ENCODE assay signal across 1 cellular context in the genomic region with DNA sequence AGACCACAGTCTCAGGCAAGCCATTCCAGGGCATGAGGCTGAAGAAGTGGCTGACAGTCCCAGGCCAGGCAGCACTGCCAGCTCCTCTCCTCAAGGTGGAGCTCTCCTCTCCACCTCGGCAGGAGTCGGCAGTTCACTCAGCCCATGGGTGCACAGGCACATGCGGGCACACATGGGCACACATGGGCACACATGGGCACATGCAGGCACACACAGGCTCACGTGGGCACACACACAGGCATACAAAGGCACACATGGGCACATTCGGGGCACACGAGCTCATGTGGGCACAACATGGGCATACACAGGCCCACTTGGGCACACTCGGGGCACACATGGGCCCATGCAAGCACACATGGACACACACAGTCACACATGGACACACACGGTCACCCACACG.
A peak's percentile ranks its signal among the peaks of the same experiment; 100 is the strongest.
TF ChIP-seq lines count a peak whose summit lies in the region.

No MANE protein-coding gene starts in this region.

TF ChIP-seq in HepG2, 621 proteins besides CTCF, POLR2A, EP300 and RAD21 (continued from another document and continues in another):
- TF ChIP-seq, protein P1, sequence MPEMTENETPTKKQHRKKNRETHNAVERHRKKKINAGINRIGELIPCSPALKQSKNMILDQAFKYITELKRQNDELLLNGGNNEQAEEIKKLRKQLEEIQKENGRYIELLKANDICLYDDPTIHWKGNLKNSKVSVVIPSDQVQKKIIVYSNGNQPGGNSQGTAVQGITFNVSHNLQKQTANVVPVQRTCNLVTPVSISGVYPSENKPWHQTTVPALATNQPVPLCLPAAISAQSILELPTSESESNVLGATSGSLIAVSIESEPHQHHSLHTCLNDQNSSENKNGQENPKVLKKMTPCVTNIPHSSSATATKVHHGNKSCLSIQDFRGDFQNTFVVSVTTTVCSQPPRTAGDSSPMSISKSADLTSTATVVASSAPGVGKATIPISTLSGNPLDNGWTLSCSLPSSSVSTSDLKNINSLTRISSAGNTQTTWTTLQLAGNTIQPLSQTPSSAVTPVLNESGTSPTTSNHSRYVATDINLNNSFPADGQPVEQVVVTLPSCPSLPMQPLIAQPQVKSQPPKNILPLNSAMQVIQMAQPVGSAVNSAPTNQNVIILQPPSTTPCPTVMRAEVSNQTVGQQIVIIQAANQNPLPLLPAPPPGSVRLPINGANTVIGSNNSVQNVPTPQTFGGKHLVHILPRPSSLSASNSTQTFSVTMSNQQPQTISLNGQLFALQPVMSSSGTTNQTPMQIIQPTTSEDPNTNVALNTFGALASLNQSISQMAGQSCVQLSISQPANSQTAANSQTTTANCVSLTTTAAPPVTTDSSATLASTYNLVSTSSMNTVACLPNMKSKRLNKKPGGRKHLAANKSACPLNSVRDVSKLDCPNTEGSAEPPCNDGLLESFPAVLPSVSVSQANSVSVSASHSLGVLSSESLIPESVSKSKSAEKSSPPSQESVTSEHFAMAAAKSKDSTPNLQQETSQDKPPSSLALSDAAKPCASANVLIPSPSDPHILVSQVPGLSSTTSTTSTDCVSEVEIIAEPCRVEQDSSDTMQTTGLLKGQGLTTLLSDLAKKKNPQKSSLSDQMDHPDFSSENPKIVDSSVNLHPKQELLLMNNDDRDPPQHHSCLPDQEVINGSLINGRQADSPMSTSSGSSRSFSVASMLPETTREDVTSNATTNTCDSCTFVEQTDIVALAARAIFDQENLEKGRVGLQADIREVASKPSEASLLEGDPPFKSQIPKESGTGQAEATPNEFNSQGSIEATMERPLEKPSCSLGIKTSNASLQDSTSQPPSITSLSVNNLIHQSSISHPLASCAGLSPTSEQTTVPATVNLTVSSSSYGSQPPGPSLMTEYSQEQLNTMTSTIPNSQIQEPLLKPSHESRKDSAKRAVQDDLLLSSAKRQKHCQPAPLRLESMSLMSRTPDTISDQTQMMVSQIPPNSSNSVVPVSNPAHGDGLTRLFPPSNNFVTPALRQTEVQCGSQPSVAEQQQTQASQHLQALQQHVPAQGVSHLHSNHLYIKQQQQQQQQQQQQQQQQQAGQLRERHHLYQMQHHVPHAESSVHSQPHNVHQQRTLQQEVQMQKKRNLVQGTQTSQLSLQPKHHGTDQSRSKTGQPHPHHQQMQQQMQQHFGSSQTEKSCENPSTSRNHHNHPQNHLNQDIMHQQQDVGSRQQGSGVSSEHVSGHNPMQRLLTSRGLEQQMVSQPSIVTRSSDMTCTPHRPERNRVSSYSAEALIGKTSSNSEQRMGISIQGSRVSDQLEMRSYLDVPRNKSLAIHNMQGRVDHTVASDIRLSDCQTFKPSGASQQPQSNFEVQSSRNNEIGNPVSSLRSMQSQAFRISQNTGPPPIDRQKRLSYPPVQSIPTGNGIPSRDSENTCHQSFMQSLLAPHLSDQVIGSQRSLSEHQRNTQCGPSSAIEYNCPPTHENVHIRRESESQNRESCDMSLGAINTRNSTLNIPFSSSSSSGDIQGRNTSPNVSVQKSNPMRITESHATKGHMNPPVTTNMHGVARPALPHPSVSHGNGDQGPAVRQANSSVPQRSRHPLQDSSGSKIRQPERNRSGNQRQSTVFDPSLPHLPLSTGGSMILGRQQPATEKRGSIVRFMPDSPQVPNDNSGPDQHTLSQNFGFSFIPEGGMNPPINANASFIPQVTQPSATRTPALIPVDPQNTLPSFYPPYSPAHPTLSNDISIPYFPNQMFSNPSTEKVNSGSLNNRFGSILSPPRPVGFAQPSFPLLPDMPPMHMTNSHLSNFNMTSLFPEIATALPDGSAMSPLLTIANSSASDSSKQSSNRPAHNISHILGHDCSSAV (CRISPR knock-in tag; IDR thresholded peaks at IDR 0.05; ENCODE audit: borderline replicate concordance), result no peak
- TF ChIP-seq, protein P2, sequence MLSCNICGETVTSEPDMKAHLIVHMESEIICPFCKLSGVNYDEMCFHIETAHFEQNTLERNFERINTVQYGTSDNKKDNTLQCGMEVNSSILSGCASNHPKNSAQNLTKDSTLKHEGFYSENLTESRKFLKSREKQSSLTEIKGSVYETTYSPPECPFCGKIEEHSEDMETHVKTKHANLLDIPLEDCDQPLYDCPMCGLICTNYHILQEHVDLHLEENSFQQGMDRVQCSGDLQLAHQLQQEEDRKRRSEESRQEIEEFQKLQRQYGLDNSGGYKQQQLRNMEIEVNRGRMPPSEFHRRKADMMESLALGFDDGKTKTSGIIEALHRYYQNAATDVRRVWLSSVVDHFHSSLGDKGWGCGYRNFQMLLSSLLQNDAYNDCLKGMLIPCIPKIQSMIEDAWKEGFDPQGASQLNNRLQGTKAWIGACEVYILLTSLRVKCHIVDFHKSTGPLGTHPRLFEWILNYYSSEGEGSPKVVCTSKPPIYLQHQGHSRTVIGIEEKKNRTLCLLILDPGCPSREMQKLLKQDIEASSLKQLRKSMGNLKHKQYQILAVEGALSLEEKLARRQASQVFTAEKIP (CRISPR knock-in tag; IDR thresholded peaks at IDR 0.05; ENCODE audit: borderline replicate concordance), result no peak
- no peak for TF ChIP-seq AKAP8 (CRISPR knock-in tag; IDR thresholded peaks at IDR 0.05)
- no peak for TF ChIP-seq ZNF547 (CRISPR knock-in tag; IDR thresholded peaks at IDR 0.05)
- TF ChIP-seq HNRNPLL (IDR thresholded peaks at IDR 0.05; ENCODE audit: low read depth, low read length, poor library complexity, severe bottlenecking), result peak; percentile 25
- TF ChIP-seq ZNF207 (IDR thresholded peaks at IDR 0.05; ENCODE audit: borderline replicate concordance), result no peak
- TF ChIP-seq U2AF2 (IDR thresholded peaks at IDR 0.05; ENCODE audit: low read depth, low read length), result no peak
- TF ChIP-seq CHD2 (IDR thresholded peaks at IDR 0.05; ENCODE audit: low read depth, low read length), result no peak
- TF ChIP-seq ZFP82 (CRISPR knock-in tag; IDR thresholded peaks at IDR 0.05; ENCODE audit: borderline replicate concordance), result no peak
- TF ChIP-seq, protein P3, sequence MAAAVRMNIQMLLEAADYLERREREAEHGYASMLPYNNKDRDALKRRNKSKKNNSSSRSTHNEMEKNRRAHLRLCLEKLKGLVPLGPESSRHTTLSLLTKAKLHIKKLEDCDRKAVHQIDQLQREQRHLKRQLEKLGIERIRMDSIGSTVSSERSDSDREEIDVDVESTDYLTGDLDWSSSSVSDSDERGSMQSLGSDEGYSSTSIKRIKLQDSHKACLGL (CRISPR knock-in tag; IDR thresholded peaks at IDR 0.05), result no peak
- no peak for TF ChIP-seq KLF15 (CRISPR knock-in tag; IDR thresholded peaks at IDR 0.05; ENCODE audit: borderline replicate concordance)
- TF ChIP-seq, protein P4, sequence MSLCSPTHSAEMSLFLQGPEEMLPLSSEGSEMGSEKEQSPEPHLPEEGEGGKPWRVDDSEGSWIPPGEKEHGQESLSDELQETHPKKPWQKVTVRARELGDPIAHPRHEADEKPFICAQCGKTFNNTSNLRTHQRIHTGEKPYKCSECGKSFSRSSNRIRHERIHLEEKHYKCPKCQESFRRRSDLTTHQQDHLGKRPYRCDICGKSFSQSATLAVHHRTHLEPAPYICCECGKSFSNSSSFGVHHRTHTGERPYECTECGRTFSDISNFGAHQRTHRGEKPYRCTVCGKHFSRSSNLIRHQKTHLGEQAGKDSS (CRISPR knock-in tag; IDR thresholded peaks at IDR 0.05; ENCODE audit: borderline replicate concordance, low read depth), result peak; percentile 60; the same call in 1 of the 2 replicates
- no peak for TF ChIP-seq JUNB (CRISPR knock-in tag; IDR thresholded peaks at IDR 0.05; ENCODE audit: borderline replicate concordance)
- TF ChIP-seq ZNF282 (IDR thresholded peaks at IDR 0.05; ENCODE audit: partially characterized antibody), result no peak
- TF ChIP-seq GPN1 (CRISPR knock-in tag; IDR thresholded peaks at IDR 0.05; ENCODE audit: borderline replicate concordance), result no peak
- TF ChIP-seq DNMT3B (CRISPR knock-in tag; conservative IDR thresholded peaks at IDR 0.05), result no peak
- TF ChIP-seq, protein P5, sequence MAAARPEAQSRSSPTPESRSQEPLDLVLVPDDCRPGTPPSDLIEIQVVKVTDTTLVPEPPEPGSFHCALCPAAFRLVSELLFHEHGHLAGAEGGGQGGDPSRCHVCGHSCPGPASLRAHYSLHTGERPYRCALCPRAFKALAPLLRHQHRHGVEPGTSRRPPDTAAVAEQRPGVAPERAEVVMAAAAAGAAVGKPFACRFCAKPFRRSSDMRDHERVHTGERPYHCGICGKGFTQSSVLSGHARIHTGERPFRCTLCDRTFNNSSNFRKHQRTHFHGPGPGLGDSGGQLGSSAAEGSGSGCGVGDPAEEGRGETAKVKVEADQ (CRISPR knock-in tag; IDR thresholded peaks at IDR 0.05; ENCODE audit: borderline replicate concordance), result no peak
- TF ChIP-seq ZNF3 (CRISPR knock-in tag; IDR thresholded peaks at IDR 0.05), result no peak
- TF ChIP-seq, protein P6, sequence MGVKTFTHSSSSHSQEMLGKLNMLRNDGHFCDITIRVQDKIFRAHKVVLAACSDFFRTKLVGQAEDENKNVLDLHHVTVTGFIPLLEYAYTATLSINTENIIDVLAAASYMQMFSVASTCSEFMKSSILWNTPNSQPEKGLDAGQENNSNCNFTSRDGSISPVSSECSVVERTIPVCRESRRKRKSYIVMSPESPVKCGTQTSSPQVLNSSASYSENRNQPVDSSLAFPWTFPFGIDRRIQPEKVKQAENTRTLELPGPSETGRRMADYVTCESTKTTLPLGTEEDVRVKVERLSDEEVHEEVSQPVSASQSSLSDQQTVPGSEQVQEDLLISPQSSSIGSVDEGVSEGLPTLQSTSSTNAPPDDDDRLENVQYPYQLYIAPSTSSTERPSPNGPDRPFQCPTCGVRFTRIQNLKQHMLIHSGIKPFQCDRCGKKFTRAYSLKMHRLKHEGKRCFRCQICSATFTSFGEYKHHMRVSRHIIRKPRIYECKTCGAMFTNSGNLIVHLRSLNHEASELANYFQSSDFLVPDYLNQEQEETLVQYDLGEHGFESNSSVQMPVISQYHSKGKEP (CRISPR knock-in tag; IDR thresholded peaks at IDR 0.05), result no peak
- TF ChIP-seq ZNF337 (CRISPR knock-in tag; IDR thresholded peaks at IDR 0.05; ENCODE audit: borderline replicate concordance, low read depth), result no peak
- TF ChIP-seq ZNF530 (CRISPR knock-in tag; IDR thresholded peaks at IDR 0.05; ENCODE audit: low read depth), result no peak
- TF ChIP-seq, protein P7, sequence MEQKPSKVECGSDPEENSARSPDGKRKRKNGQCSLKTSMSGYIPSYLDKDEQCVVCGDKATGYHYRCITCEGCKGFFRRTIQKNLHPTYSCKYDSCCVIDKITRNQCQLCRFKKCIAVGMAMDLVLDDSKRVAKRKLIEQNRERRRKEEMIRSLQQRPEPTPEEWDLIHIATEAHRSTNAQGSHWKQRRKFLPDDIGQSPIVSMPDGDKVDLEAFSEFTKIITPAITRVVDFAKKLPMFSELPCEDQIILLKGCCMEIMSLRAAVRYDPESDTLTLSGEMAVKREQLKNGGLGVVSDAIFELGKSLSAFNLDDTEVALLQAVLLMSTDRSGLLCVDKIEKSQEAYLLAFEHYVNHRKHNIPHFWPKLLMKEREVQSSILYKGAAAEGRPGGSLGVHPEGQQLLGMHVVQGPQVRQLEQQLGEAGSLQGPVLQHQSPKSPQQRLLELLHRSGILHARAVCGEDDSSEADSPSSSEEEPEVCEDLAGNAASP (CRISPR knock-in tag; IDR thresholded peaks at IDR 0.05; ENCODE audit: borderline replicate concordance), result no peak
- TF ChIP-seq, protein P8, sequence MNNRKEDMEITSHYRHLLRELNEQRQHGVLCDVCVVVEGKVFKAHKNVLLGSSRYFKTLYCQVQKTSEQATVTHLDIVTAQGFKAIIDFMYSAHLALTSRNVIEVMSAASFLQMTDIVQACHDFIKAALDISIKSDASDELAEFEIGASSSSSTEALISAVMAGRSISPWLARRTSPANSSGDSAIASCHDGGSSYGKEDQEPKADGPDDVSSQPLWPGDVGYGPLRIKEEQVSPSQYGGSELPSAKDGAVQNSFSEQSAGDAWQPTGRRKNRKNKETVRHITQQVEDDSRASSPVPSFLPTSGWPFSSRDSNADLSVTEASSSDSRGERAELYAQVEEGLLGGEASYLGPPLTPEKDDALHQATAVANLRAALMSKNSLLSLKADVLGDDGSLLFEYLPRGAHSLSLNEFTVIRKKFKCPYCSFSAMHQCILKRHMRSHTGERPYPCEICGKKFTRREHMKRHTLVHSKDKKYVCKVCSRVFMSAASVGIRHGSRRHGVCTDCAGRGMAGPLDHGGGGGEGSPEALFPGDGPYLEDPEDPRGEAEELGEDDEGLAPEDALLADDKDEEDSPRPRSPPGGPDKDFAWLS (CRISPR knock-in tag; IDR thresholded peaks at IDR 0.05; ENCODE audit: borderline replicate concordance), result no peak
- TF ChIP-seq, protein P9, sequence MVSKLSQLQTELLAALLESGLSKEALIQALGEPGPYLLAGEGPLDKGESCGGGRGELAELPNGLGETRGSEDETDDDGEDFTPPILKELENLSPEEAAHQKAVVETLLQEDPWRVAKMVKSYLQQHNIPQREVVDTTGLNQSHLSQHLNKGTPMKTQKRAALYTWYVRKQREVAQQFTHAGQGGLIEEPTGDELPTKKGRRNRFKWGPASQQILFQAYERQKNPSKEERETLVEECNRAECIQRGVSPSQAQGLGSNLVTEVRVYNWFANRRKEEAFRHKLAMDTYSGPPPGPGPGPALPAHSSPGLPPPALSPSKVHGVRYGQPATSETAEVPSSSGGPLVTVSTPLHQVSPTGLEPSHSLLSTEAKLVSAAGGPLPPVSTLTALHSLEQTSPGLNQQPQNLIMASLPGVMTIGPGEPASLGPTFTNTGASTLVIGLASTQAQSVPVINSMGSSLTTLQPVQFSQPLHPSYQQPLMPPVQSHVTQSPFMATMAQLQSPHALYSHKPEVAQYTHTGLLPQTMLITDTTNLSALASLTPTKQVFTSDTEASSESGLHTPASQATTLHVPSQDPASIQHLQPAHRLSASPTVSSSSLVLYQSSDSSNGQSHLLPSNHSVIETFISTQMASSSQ (IDR thresholded peaks at IDR 0.05; ENCODE audit: low read depth), result no peak
- TF ChIP-seq, protein P9 (CRISPR knock-in tag; IDR thresholded peaks at IDR 0.05; ENCODE audit: borderline replicate concordance), result 0 out of 2 replicates have a peak, but pooled peaks have one; percentile 28
- TF ChIP-seq, protein P10, sequence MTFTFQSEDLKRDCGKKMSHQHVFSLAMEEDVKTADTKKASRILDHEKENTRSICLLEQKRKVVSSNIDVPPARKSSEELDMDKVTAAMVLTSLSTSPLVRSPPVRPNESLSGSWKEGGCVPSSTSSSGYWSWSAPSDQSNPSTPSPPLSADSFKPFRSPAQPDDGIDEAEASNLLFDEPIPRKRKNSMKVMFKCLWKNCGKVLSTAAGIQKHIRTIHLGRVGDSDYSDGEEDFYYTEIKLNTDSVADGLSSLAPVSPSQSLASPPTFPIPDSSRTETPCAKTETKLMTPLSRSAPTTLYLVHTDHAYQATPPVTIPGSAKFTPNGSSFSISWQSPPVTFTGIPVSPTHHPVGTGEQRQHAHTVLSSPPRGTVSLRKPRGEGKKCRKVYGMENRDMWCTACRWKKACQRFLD (CRISPR knock-in tag; IDR thresholded peaks at IDR 0.05; ENCODE audit: borderline replicate concordance), result no peak
- TF ChIP-seq XRCC5 (optimal IDR thresholded peaks at IDR 0.05; ENCODE audit: low read length), result peak; percentile 73
